In the genomic region with DNA sequence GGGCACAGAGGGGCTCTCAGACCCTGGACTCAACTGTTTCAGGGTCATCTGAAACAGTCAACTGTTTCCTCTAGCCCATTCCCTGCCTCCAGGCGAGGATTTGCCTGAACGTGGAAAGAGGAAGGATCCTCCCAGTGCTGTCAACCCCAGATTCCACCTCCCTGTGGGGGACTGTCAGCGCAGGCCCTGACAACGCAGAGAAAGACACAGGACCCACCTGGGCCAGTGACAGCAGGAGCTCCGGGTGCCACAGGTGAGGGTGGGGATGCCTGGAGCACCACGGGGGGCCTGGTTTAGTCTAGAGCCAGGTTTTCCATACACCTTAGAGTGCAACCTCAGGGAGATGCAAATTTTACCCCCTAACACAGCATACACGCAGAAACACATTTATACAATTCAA, we compare ENCODE assay signal across 30 cellular contexts. TPM values are rescaled to one million over a fixed set of nuclear protein-coding genes. Genes with fewer than 3 reads are reported as not detected.
"Had no signal": no experiment of that assay in that cellular context is flagged by ENCODE, and none has a peak within 500 bp of the region (broad histone marks: within the 10 kb centered on the region; RNA-seq: fewer than 3 reads in every experiment).

No MANE protein-coding gene starts in this region.

- H3K36me3 Mint-ChIP-seq: activated CD8-positive, alpha-beta memory T cell treated with anti-CD3 and anti-CD28 coated beads, Interleukin-2, amount 10 ng/mL, durations not matched to agents 7 days and 5 days; activated naive CD8-positive, alpha-beta T cell treated with anti-CD3 and anti-CD28 coated beads for 36 hours had no signal

- H3K27ac ChIP-seq: brain microvascular endothelial cell, KMS-11, SJCRH30, SK-N-MC, WERI-Rb-1 had no signal

- H3K9me3 Mint-ChIP-seq: activated CD4-positive, alpha-beta memory T cell treated with anti-CD3 and anti-CD28 coated beads, Interleukin-2, amount 10 ng/mL, durations not matched to agents 7 days and 5 days; activated naive CD8-positive, alpha-beta T cell treated with anti-CD3 and anti-CD28 coated beads for 36 hours; activated T-helper 17 cell treated with anti-CD3 and anti-CD28 coated beads, Interleukin-2, amount 50 U/mL, for 72 hours had no signal

- ATAC-seq: activated CD8-positive, alpha-beta memory T cell treated with anti-CD3 and anti-CD28 coated beads, Interleukin-2, amount 10 ng/mL, durations not matched to agents 7 days and 5 days; activated T-helper 17 cell treated with anti-CD3 and anti-CD28 coated beads, Interleukin-2, amount 50 U/mL, for 72 hours; Panc1 had no signal

- H3K9ac ChIP-seq: KMS-11 had no signal

- H3K4me3 ChIP-seq: SJCRH30, SK-N-MC had no signal

- H3K4me3 Mint-ChIP-seq: activated CD4-positive, alpha-beta memory T cell treated with anti-CD3 and anti-CD28 coated beads, Interleukin-2, amount 10 ng/mL, durations not matched to agents 7 days and 5 days; activated CD8-positive, alpha-beta memory T cell treated with anti-CD3 and anti-CD28 coated beads, Interleukin-2, amount 10 ng/mL, durations not matched to agents 7 days and 5 days; activated naive CD8-positive, alpha-beta T cell treated with anti-CD3 and anti-CD28 coated beads for 36 hours; activated T-helper 17 cell treated with anti-CD3 and anti-CD28 coated beads, Interleukin-2, amount 50 U/mL, for 72 hours had no signal

- DNase-seq: activated CD4-positive, alpha-beta memory T cell treated with anti-CD3 and anti-CD28 coated beads, Interleukin-2, amount 10 ng/mL, durations not matched to agents 7 days and 5 days; activated CD4-positive, alpha-beta T cell treated with anti-CD3 and anti-CD28 coated beads for 1 hour; activated CD4-positive, alpha-beta T cell treated with anti-CD3 and anti-CD28 coated beads for 48 hours; activated CD4-positive, CD25-positive, alpha-beta regulatory T cell; activated CD8-positive, alpha-beta memory T cell treated with anti-CD3 and anti-CD28 coated beads for 24 hours; activated CD8-positive, alpha-beta memory T cell treated with anti-CD3 and anti-CD28 coated beads, Interleukin-2, amount 10 ng/mL, durations not matched to agents 7 days and 5 days; activated CD8-positive, alpha-beta memory T cell treated with anti-CD3 and anti-CD28 coated beads, Interleukin-2, amount 50 U/mL, for 48 hours; activated effector memory CD4-positive, alpha-beta T cell treated with anti-CD3 and anti-CD28 coated beads, Interleukin-2, amount 50 U/mL, for 16 hours; activated naive CD4-positive, alpha-beta T cell; activated naive CD4-positive, alpha-beta T cell treated with anti-CD3 and anti-CD28 coated beads, Interleukin-2, amount 50 U/mL, for 16 hours; activated naive CD8-positive, alpha-beta T cell treated with anti-CD3 and anti-CD28 coated beads for 36 hours; activated T-cell treated with anti-CD3 and anti-CD28 coated beads, Interleukin-2, amount 50 U/mL, for 48 hours; amniotic stem cell; aorta; brain microvascular endothelial cell; central memory CD4-positive, alpha-beta T cell; NCI-H1105; NCI-H1694 treated with DMSO at 0.1 percent for 48 hours; NCI-H2029; NCI-H446; NCI-H510A treated with DMSO at 0.1 percent for 48 hours; SHP77; T1000; WERI-Rb-1 had no signal

- H3K27me3 ChIP-seq: brain microvascular endothelial cell, SJCRH30 had no signal

- H3K4me2 ChIP-seq: KMS-11 had no signal

- H3K4me1 ChIP-seq: SJCRH30 had no signal

- H3K36me3 ChIP-seq: brain microvascular endothelial cell, SJCRH30, WERI-Rb-1 had no signal

- H3K9me3 ChIP-seq: SJCRH30 had no signal

- H3K27ac Mint-ChIP-seq: activated CD4-positive, alpha-beta memory T cell treated with anti-CD3 and anti-CD28 coated beads, Interleukin-2, amount 10 ng/mL, durations not matched to agents 7 days and 5 days; activated CD8-positive, alpha-beta memory T cell treated with anti-CD3 and anti-CD28 coated beads, Interleukin-2, amount 10 ng/mL, durations not matched to agents 7 days and 5 days; activated naive CD8-positive, alpha-beta T cell treated with anti-CD3 and anti-CD28 coated beads for 36 hours; activated T-helper 17 cell treated with anti-CD3 and anti-CD28 coated beads, Interleukin-2, amount 50 U/mL, for 72 hours had no signal

RNA-seq across cellular contexts. Expression of gene LAMP3, which starts 19.5 kb away (rescaled TPM):
- total RNA-seq: RPMI7951 had no signal
